Comparison of ENCODE assay signal across 8 cellular contexts in genomic region chr4:55546633-55547460, GRCh38. TPM values are rescaled to one million over a fixed set of nuclear protein-coding genes. Genes with fewer than 3 reads are reported as not detected.
A peak's percentile ranks its signal among the peaks of the same experiment; 100 is the strongest.
DNase-seq lines count a peak whose midpoint lies in the region; ATAC-seq and TF ChIP-seq lines count a peak whose summit lies in the region.

CLOCK (minus strand) TSS chr4:55546909; CDS start chr4:55482785, 64,124 bp downstream.

- H3K27me3 ChIP-seq in CD4-positive, alpha-beta T cell (ENCODE audit: control insufficient read depth, insufficient read depth, low read length): no peaks in the 10 kb centered on the region
- H3K27me3 ChIP-seq in lower lobe of right lung (ENCODE audit: low read depth): no peaks in the 10 kb centered on the region

- H3K4me3 Mint-ChIP-seq in CD4-positive, alpha-beta T cell: peak within 1 kb of the TSS; percentile 93
- peak within 1 kb of the TSS; percentile 91 for H3K4me3 Mint-ChIP-seq in activated CD8-positive, alpha-beta T cell treated with anti-CD3 and anti-CD28 coated beads for 36 hours

- intact Hi-C loops in CD4-positive, alpha-beta T cell (cut with DNase I, micrococcal nuclease): loop anchor here (1.0 to 10.0 kb wide), 9 partner anchors 52 to 1435 kb away; partner anchors contain the start of genes EXOC1 (in 2 of the 2), TMEM165 (in 2 of the 2) and SRD5A3 (in 1 of the 2)
- intact Hi-C loops in activated CD8-positive, alpha-beta T cell treated with anti-CD3 and anti-CD28 coated beads for 36 hours (cut with micrococcal nuclease): loop anchor here (10.0 kb wide), 1 partner anchor 112 kb away; no protein-coding TSS in a partner anchor
- intact Hi-C loops in lower lobe of right lung (cut with DNase I): no loop called here

- H3K36me3 ChIP-seq in lower lobe of right lung: no peaks in the 10 kb centered on the region

- H3K4me1 ChIP-seq in lower lobe of right lung: peaks cover 20% of the 10 kb centered on the region

- peak within 1 kb of the TSS; percentile 85 for H3K27ac Mint-ChIP-seq in CD4-positive, alpha-beta T cell
- H3K27ac Mint-ChIP-seq in activated CD8-positive, alpha-beta T cell treated with anti-CD3 and anti-CD28 coated beads for 36 hours: peak within 1 kb of the TSS; percentile 90

- no peaks in the 10 kb centered on the region for H3K9me3 Mint-ChIP-seq in CD4-positive, alpha-beta T cell
- H3K9me3 Mint-ChIP-seq in activated CD8-positive, alpha-beta T cell treated with anti-CD3 and anti-CD28 coated beads for 36 hours: no peaks in the 10 kb centered on the region

- peaks cover 9% of the 10 kb centered on the region for H3K36me3 Mint-ChIP-seq in CD4-positive, alpha-beta T cell (ENCODE audit: low read depth)
- no peaks in the 10 kb centered on the region for H3K36me3 Mint-ChIP-seq in activated CD8-positive, alpha-beta T cell treated with anti-CD3 and anti-CD28 coated beads for 36 hours (ENCODE audit: low read depth)

- peak; percentile 47 for TF ChIP-seq CTCF in CD4-positive, alpha-beta T cell (IDR thresholded peaks at IDR 0.05)
- TF ChIP-seq CTCF in activated CD8-positive, alpha-beta T cell treated with anti-CD3 and anti-CD28 coated beads for 36 hours (IDR thresholded peaks at IDR 0.05): no peak
- TF ChIP-seq CTCF in lower lobe of right lung (IDR thresholded peaks at IDR 0.05): peak; percentile 58

- POLR2A ChIA-PET in CD4-positive, alpha-beta T cell (lab: Charles Lee): interaction anchor here (0.7 to 3.7 kb wide), 14 partner anchors 9 to 1433 kb away, joined by 3 to 37 read pairs (median 6); partner anchors contain the start of genes AASDH, CEP135, EXOC1 and PAICS
- POLR2A ChIA-PET in activated CD8-positive, alpha-beta T cell treated with anti-CD3 and anti-CD28 coated beads for 36 hours (lab: Charles Lee): interaction anchor here (1.0 to 1.8 kb wide), 2 partner anchors 95 to 152 kb away, joined by 6 to 7 read pairs; no protein-coding TSS in a partner anchor

- H3K27me3 Mint-ChIP-seq in CD4-positive, alpha-beta T cell: no peaks in the 10 kb centered on the region
- H3K27me3 Mint-ChIP-seq in activated CD8-positive, alpha-beta T cell treated with anti-CD3 and anti-CD28 coated beads for 36 hours: no peaks in the 10 kb centered on the region

- peak; percentile 71 for ATAC-seq in CD4-positive, alpha-beta T cell (ENCODE audit: poor library complexity)
- ATAC-seq in GM19395 (IDR thresholded peaks at IDR 0.05; ENCODE audit: unreplicated experiment): peak; percentile 75
- peak; percentile 54 for ATAC-seq in HG03558 (IDR thresholded peaks at IDR 0.05; ENCODE audit: extremely low read depth, unreplicated experiment)
- peak; percentile 75 for ATAC-seq in activated CD8-positive, alpha-beta T cell treated with anti-CD3 and anti-CD28 coated beads for 36 hours
- peak; percentile 92 to 94 for ATAC-seq in lower lobe of right lung

- peak; percentile 63 to 86 (median 79) for DNase-seq in CD4-positive, alpha-beta T cell
- peak; percentile 89 for DNase-seq in NCI-H748 (lab: John Stamatoyannopoulos, UW; ENCODE audit: unreplicated experiment)
- DNase-seq in activated CD8-positive, alpha-beta T cell treated with anti-CD3 and anti-CD28 coated beads for 36 hours: peak; percentile 84
- DNase-seq in ecto neural progenitor cell (ENCODE audit: low spot score): peak; percentile 95
- peak; percentile 92 for DNase-seq in lower lobe of right lung
- peak; percentile 67 to 84 (median 72) for DNase-seq in stimulated activated CD4-positive, alpha-beta T cell treated with anti-CD3 and anti-CD28 coated beads, TNF-alpha, amount 100 ng/mL, for 24 hours (ENCODE audit: low read depth in 3 of 3)

- CTCF ChIA-PET in CD4-positive, alpha-beta T cell (lab: Charles Lee): interaction anchor here (1.1 to 2.8 kb wide), 4 partner anchors 8 to 402 kb away, joined by 3 to 9 read pairs (median 6); partner anchors contain the start of genes CEP135 and SRD5A3
- CTCF ChIA-PET in activated CD8-positive, alpha-beta T cell treated with anti-CD3 and anti-CD28 coated beads for 36 hours (lab: Charles Lee): interaction anchor here (0.6 to 1.4 kb wide), 5 partner anchors 19 to 201 kb away, joined by 3 to 4 read pairs (median 4); partner anchors contain the start of gene TMEM165

- H3K4me1 Mint-ChIP-seq in CD4-positive, alpha-beta T cell (ENCODE audit: low read depth): peaks cover 40% of the 10 kb centered on the region
- H3K4me1 Mint-ChIP-seq in activated CD8-positive, alpha-beta T cell treated with anti-CD3 and anti-CD28 coated beads for 36 hours (ENCODE audit: low read depth): peaks cover 49% of the 10 kb centered on the region

- H3K4me3 ChIP-seq in lower lobe of right lung: peak within 1 kb of the TSS; percentile 86

- peak within 1 kb of the TSS; percentile 82 for H3K27ac ChIP-seq in CD4-positive, alpha-beta T cell (ENCODE audit: low read depth, low read length)
- peak within 1 kb of the TSS; percentile 96 for H3K27ac ChIP-seq in lower lobe of right lung

- H3K9me3 ChIP-seq in CD4-positive, alpha-beta T cell (ENCODE audit: control insufficient read depth, low read length): no peaks in the 10 kb centered on the region
- no peaks in the 10 kb centered on the region for H3K9me3 ChIP-seq in lower lobe of right lung

RNA-seq across cellular contexts. Expression of gene CLOCK, which starts in this region (rescaled TPM):
- total RNA-seq in CD4-positive, alpha-beta T cell: 1 to 10 TPM; 4.9 to 5.6 TPM
- total RNA-seq in activated CD8-positive, alpha-beta T cell treated with anti-CD3 and anti-CD28 coated beads for 36 hours: 1 to 10 TPM; 8.2 to 8.8 TPM
- 26.6 TPM for total RNA-seq in lower lobe of right lung

Comparison
In these comparisons a context has a peak if more than half of its experiments do, and no peak if none do; other contexts are left out.
1. Peak in every context shown above with its lines: DNase-seq, ATAC-seq, H3K4me3 ChIP-seq and H3K27ac ChIP-seq.